In genomic region chr11:7572001-7572712, GRCh38 we compare ENCODE assay signal across 12 cellular contexts. TPM values are rescaled to one million over a fixed set of nuclear protein-coding genes. Genes with fewer than 3 reads are reported as not detected.
DNase-seq lines count a peak whose midpoint lies in the region; ATAC-seq and TF ChIP-seq lines count a peak whose summit lies in the region.
"Had no signal": no experiment of that assay in that cellular context is flagged by ENCODE, and none has a peak within 500 bp of the region (broad histone marks: within the 10 kb centered on the region; RNA-seq: fewer than 3 reads in every experiment).

No MANE protein-coding gene starts in this region.

- H3K9me3 Mint-ChIP-seq in chondrocyte (ENCODE audit: low read depth) (no peaks in the 10 kb centered on the region), mesothelial cell of epicardium (peaks cover 5% of the 10 kb centered on the region)
- H3K9me3 Mint-ChIP-seq: effector memory CD8-positive, alpha-beta T cell had no signal

- peak; percentile 9 to 71 for ATAC-seq in upper lobe of left lung (ENCODE audit: low FRiP score in 2 of 2)
- no peak for ATAC-seq in GM18498 (IDR thresholded peaks at IDR 0.05; ENCODE audit: unreplicated experiment)
- ATAC-seq in HG02885 (IDR thresholded peaks at IDR 0.05; ENCODE audit: poor library complexity, unreplicated experiment), result no peak
- no peak for ATAC-seq in GM21723 (IDR thresholded peaks at IDR 0.05; ENCODE audit: unreplicated experiment)
- ATAC-seq: effector memory CD8-positive, alpha-beta T cell had no signal

- H3K36me3 Mint-ChIP-seq in chondrocyte (ENCODE audit: low read depth) (peaks cover 3% of the 10 kb centered on the region), mesothelial cell of epicardium (peaks cover 7% of the 10 kb centered on the region)

- DNase-seq in DMS79 treated with DMSO at 0.1 percent for 48 hours (lab: John Stamatoyannopoulos, UW) (peak; percentile 46), DMS79 (lab: John Stamatoyannopoulos, UW) (no peak), chondrocyte (ENCODE audit: low spot score) (no peak), mesothelial cell of epicardium (ENCODE audit: low spot score in 2 of 2, unreplicated experiment in 2 of 2) (no peak), upper lobe of left lung (peak in 1 of 2 donors; percentile 45)
- DNase-seq: effector memory CD8-positive, alpha-beta T cell; stimulated activated CD4-positive, alpha-beta T cell treated with anti-CD3 and anti-CD28 coated beads, Interleukin-12 subunit alpha, Interleukin-12 subunit beta, amount 100 ng/mL, for 4 hours had no signal

- H3K4me1 Mint-ChIP-seq in chondrocyte (ENCODE audit: low read depth), result peaks cover 57% of the 10 kb centered on the region
- peaks cover 80% of the 10 kb centered on the region for H3K4me1 Mint-ChIP-seq in mesothelial cell of epicardium

- 31 to 43% methylated on average over 4 of the region's 4 CpGs for WGBS in upper lobe of left lung, 2 donors

- H3K4me3 Mint-ChIP-seq in chondrocyte (ENCODE audit: unreplicated experiment) (no peak overlapping the region), mesothelial cell of epicardium (no peak overlapping the region)
- H3K4me3 Mint-ChIP-seq: effector memory CD8-positive, alpha-beta T cell; stimulated activated naive CD8-positive, alpha-beta T cell treated with anti-CD3 and anti-CD28 coated beads, Interleukin-15, Interleukin-2, amounts not matched to agents 100 ng/mL and 50 ng/mL, for 24 hours had no signal

- H3K4me3 ChIP-seq in upper lobe of left lung, result no peak overlapping the region

- no peaks in the 10 kb centered on the region for H3K27me3 ChIP-seq in upper lobe of left lung

- H3K27me3 Mint-ChIP-seq in chondrocyte (ENCODE audit: low read depth) (no peaks in the 10 kb centered on the region), mesothelial cell of epicardium (ENCODE audit: low read depth) (no peaks in the 10 kb centered on the region)

- peaks cover 39 to 54% (median 42%) of the 10 kb centered on the region in 4 donors for H3K4me1 ChIP-seq in upper lobe of left lung

- H3K27ac Mint-ChIP-seq in chondrocyte (ENCODE audit: unreplicated experiment) (peak overlapping the region; percentile 78), mesothelial cell of epicardium (peak overlapping the region; percentile 96)
- H3K27ac Mint-ChIP-seq: effector memory CD8-positive, alpha-beta T cell; stimulated activated naive CD8-positive, alpha-beta T cell treated with anti-CD3 and anti-CD28 coated beads, Interleukin-15, Interleukin-2, amounts not matched to agents 100 ng/mL and 50 ng/mL, for 24 hours had no signal

- H3K27ac ChIP-seq in upper lobe of left lung, result peak overlapping the region; percentile 48 to 78 (median 70)
- H3K27ac ChIP-seq: WERI-Rb-1 had no signal

- TF ChIP-seq CTCF in chondrocyte (IDR thresholded peaks at IDR 0.05), result peak; percentile 40
- TF ChIP-seq CTCF in mesothelial cell of epicardium (IDR thresholded peaks at IDR 0.05; ENCODE audit: unreplicated experiment), result peak; percentile 13
- no peak for TF ChIP-seq CTCF in upper lobe of left lung (IDR thresholded peaks at IDR 0.05)

- no peak for TF ChIP-seq EP300 in upper lobe of left lung (IDR thresholded peaks at IDR 0.05)

- TF ChIP-seq POLR2A in upper lobe of left lung (IDR thresholded peaks at IDR 0.05), result no peak

- H3K36me3 ChIP-seq in upper lobe of left lung, result no peaks in the 10 kb centered on the region
- H3K36me3 ChIP-seq: WERI-Rb-1 had no signal

- H3K9me3 ChIP-seq in upper lobe of left lung, result no peaks in the 10 kb centered on the region

RNA-seq across cellular contexts. Expression of gene PPFIBP2, which starts 58.4 kb away (rescaled TPM):
- 86.4 to 120 TPM (median 90.8 TPM) in 3 replicates for total RNA-seq in chondrocyte
- 65.8 to 73.8 TPM (median 69.1 TPM) in 3 replicates for total RNA-seq in mesothelial cell of epicardium
- 10 to 100 TPM; 10.6 to 63.9 (median 36.7) TPM for total RNA-seq in upper lobe of left lung

Comparison
In these comparisons a context has a peak if more than half of its experiments do, and no peak if none do; other contexts are left out.
1. CTCF ChIP-seq: peak in chondrocyte (single experiment) and mesothelial cell of epicardium (single experiment); none in upper lobe of left lung (0 of 6).
2. ATAC-seq: peak in upper lobe of left lung (2 of 2); none in GM18498 (single experiment), HG02885 (single experiment) and GM21723 (single experiment).